ENCODE assay signal across 30 cellular contexts in genomic region chr11:90556026-90556425, GRCh38.
"Had no signal": no experiment of that assay in that cellular context is flagged by ENCODE, and none has a peak within 500 bp of the region (broad histone marks: within the 10 kb centered on the region; RNA-seq: fewer than 3 reads in every experiment).

No MANE protein-coding gene starts in this region.

- H3K4me1 Mint-ChIP-seq: naive thymus-derived CD8-positive, alpha-beta T cell; nephron progenitor cell; neural crest cell; stimulated activated effector memory CD8-positive, alpha-beta T cell treated with anti-CD3 and anti-CD28 coated beads, Interleukin-12 subunit alpha, Interleukin-12 subunit beta, amount 100 ng/mL, for 72 hours; stimulated activated naive B cell treated with anti-CD40 and anti-IgM and Interleukin-4, amounts not matched to agents 10 μg/mL and 1 μg/mL and 100 μg/mL, for 72 hours had no signal

- H3K4me2 ChIP-seq: smooth muscle cell had no signal

- H3K27ac ChIP-seq: neutrophil, pancreas, prostate gland, right lobe of liver, sigmoid colon, skin epidermis, spleen, stomach, thoracic aorta, thyroid gland, tibial nerve, upper lobe of left lung, vagina had no signal

- H3K36me3 ChIP-seq: neutrophil, pancreas, prostate gland, right lobe of liver, sigmoid colon, spleen, stomach, thoracic aorta, thyroid gland, tibial nerve, upper lobe of left lung, vagina had no signal

- ATAC-seq: naive thymus-derived CD8-positive, alpha-beta T cell; natural killer cell treated with Interleukin-12 subunit alpha and Interleukin-12 subunit beta and Interleukin-15 and Interleukin-18, amount 100 ng/mL, for 72 hours; pancreas; right lobe of liver; stimulated activated effector memory CD8-positive, alpha-beta T cell treated with anti-CD3 and anti-CD28 coated beads, Interleukin-12 subunit alpha, Interleukin-12 subunit beta, amount 100 ng/mL, for 72 hours; stimulated activated naive B cell treated with anti-CD40 and anti-IgM and Interleukin-4, amounts not matched to agents 10 μg/mL and 1 μg/mL and 100 μg/mL, for 72 hours had no signal

- H3K4me3 ChIP-seq: pancreas, prostate gland, right lobe of liver, sigmoid colon, skin epidermis, smooth muscle cell, spleen, stomach, thoracic aorta, thyroid gland, tibial nerve, upper lobe of left lung, vagina had no signal

- H3K27me3 ChIP-seq: neutrophil, pancreas, right lobe of liver, sigmoid colon, spleen, stomach, thyroid gland, tibial nerve, upper lobe of left lung, vagina had no signal

- H3K9me3 ChIP-seq: neutrophil, pancreas, prostate gland, right lobe of liver, thoracic aorta, thyroid gland, upper lobe of left lung, vagina had no signal

- H3K4me1 ChIP-seq: pancreas, prostate gland, right lobe of liver, sigmoid colon, spleen, stomach, thyroid gland, tibial nerve, upper lobe of left lung, vagina had no signal

- H3K4me3 Mint-ChIP-seq: naive thymus-derived CD8-positive, alpha-beta T cell; natural killer cell treated with Interleukin-12 subunit alpha and Interleukin-12 subunit beta and Interleukin-15 and Interleukin-18, amount 100 ng/mL, for 72 hours; nephron progenitor cell; neural crest cell; stimulated activated effector memory CD8-positive, alpha-beta T cell treated with anti-CD3 and anti-CD28 coated beads, Interleukin-12 subunit alpha, Interleukin-12 subunit beta, amount 100 ng/mL, for 72 hours; stimulated activated naive B cell treated with anti-CD40 and anti-IgM and Interleukin-4, amounts not matched to agents 10 μg/mL and 1 μg/mL and 100 μg/mL, for 72 hours; stimulated activated naive CD8-positive, alpha-beta T cell treated with anti-CD3 and anti-CD28 coated beads, Interleukin-15, Interleukin-2, amounts not matched to agents 100 ng/mL and 50 ng/mL, for 24 hours had no signal

- H3K9me3 Mint-ChIP-seq: nephron progenitor cell had no signal

- H3K36me3 Mint-ChIP-seq: naive thymus-derived CD8-positive, alpha-beta T cell; stimulated activated effector memory CD8-positive, alpha-beta T cell treated with anti-CD3 and anti-CD28 coated beads, Interleukin-12 subunit alpha, Interleukin-12 subunit beta, amount 100 ng/mL, for 72 hours; stimulated activated naive B cell treated with anti-CD40 and anti-IgM and Interleukin-4, amounts not matched to agents 10 μg/mL and 1 μg/mL and 100 μg/mL, for 72 hours had no signal

- H3K27ac Mint-ChIP-seq: naive thymus-derived CD8-positive, alpha-beta T cell; natural killer cell treated with Interleukin-12 subunit alpha and Interleukin-12 subunit beta and Interleukin-15 and Interleukin-18, amount 100 ng/mL, for 72 hours; nephron progenitor cell; stimulated activated effector memory CD8-positive, alpha-beta T cell treated with anti-CD3 and anti-CD28 coated beads, Interleukin-12 subunit alpha, Interleukin-12 subunit beta, amount 100 ng/mL, for 72 hours; stimulated activated naive B cell treated with anti-CD40 and anti-IgM and Interleukin-4, amounts not matched to agents 10 μg/mL and 1 μg/mL and 100 μg/mL, for 72 hours; stimulated activated naive CD8-positive, alpha-beta T cell treated with anti-CD3 and anti-CD28 coated beads, Interleukin-15, Interleukin-2, amounts not matched to agents 100 ng/mL and 50 ng/mL, for 24 hours had no signal

- H3K27me3 Mint-ChIP-seq: natural killer cell treated with Interleukin-12 subunit alpha and Interleukin-12 subunit beta and Interleukin-15 and Interleukin-18, amount 100 ng/mL, for 72 hours; stimulated activated naive B cell treated with anti-CD40 and anti-IgM and Interleukin-4, amounts not matched to agents 10 μg/mL and 1 μg/mL and 100 μg/mL, for 72 hours; stimulated activated naive CD8-positive, alpha-beta T cell treated with anti-CD3 and anti-CD28 coated beads, Interleukin-15, Interleukin-2, amounts not matched to agents 100 ng/mL and 50 ng/mL, for 24 hours had no signal

- DNase-seq: naive thymus-derived CD8-positive, alpha-beta T cell; nephron progenitor cell; nucleus accumbens; pancreas; right cardiac atrium; right lobe of liver; sigmoid colon; spleen; stimulated activated CD4-positive, alpha-beta T cell treated with anti-CD3 and anti-CD28 coated beads, Interleukin-15, amount 100 ng/mL, for 24 hours; stimulated activated CD4-positive, alpha-beta T cell treated with anti-CD3 and anti-CD28 coated beads, Interleukin-2, amount 100 ng/mL, for 24 hours; stimulated activated CD4-positive, alpha-beta T cell treated with anti-CD3 and anti-CD28 coated beads, Interleukin-2, amount 100 ng/mL, for 48 hours; stimulated activated CD4-positive, alpha-beta T cell treated with anti-CD3 and anti-CD28 coated beads, Interleukin-4, amount 100 ng/mL, for 24 hours; stimulated activated naive B cell treated with anti-CD40 and anti-IgM and Interleukin-4, amounts not matched to agents 10 μg/mL and 1 μg/mL and 100 μg/mL, for 72 hours; stimulated activated naive CD4-positive, alpha-beta T cell treated with Interleukin-2 at 50 U/mL for 16 hours; stomach; thyroid gland; trophoblast cell; upper lobe of left lung had no signal

- FAIRE-seq: pancreas, urothelium cell line had no signal
